20 cellular contexts compared by ENCODE assay signal in the genomic region with DNA sequence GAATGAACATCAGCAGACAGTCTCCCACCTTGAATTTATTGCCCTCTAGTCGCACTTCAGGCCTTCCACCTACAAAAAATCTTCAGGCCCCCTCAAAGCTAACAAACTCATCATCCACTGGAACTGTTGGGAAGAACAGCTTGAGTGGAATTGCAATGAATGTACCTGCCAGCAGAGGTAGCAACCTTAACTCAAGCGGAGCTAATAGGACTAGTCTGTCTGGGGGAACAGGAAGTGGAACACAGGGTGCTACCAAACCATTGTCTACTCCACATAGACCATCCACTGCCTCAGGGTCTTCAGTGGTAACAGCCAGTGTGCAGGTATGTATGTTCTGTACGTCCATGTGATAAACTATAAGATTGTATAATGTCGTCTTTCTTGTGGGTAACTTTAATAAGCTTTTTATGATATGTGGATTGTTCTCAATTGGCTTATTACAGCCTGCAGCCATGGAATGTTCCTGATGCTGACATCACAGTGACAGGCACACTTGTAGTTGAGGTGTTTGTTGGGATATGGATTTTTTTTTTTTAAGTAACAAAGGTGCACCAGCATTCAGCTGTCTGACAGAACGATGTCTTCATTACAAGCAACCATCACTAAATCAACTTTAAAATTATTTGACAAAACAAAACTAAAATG. TPM values are rescaled to one million over a fixed set of nuclear protein-coding genes. Genes with fewer than 3 reads are reported as not detected.
"Had no signal": no experiment of that assay in that cellular context is flagged by ENCODE, and none has a peak within 500 bp of the region (broad histone marks: within the 10 kb centered on the region; RNA-seq: fewer than 3 reads in every experiment).

No MANE protein-coding gene starts in this region.

- H3K4me3 ChIP-seq: ascending aorta, dorsolateral prefrontal cortex, esophagus squamous epithelium, tibial nerve had no signal

- H3K4me1 Mint-ChIP-seq: activated CD8-positive, alpha-beta memory T cell treated with anti-CD3 and anti-CD28 coated beads, Interleukin-2, amount 10 ng/mL, durations not matched to agents 7 days and 5 days; activated naive CD4-positive, alpha-beta T cell treated with anti-CD3 and anti-CD28 coated beads, Interleukin-2, amount 10 ng/mL, durations not matched to agents 7 days and 5 days; nephron; T-cell had no signal

- FAIRE-seq: endometrium, small intestine had no signal

- H3K9me3 ChIP-seq: ascending aorta, esophagus squamous epithelium, tibial nerve had no signal

- H3K27ac ChIP-seq: ascending aorta, dorsolateral prefrontal cortex, esophagus squamous epithelium, tibial nerve, VCaP had no signal

- DNase-seq: activated CD4-positive, alpha-beta memory T cell treated with anti-CD3 and anti-CD28 coated beads for 36 hours; activated CD8-positive, alpha-beta memory T cell treated with anti-CD3 and anti-CD28 coated beads, Interleukin-2, amount 10 ng/mL, durations not matched to agents 7 days and 5 days; activated naive CD4-positive, alpha-beta T cell treated with anti-CD3 and anti-CD28 coated beads, Interleukin-2, amount 10 ng/mL, durations not matched to agents 7 days and 5 days; activated T-cell treated with anti-CD3 and anti-CD28 coated beads, Interleukin-2, amount 50 U/mL, for 24 hours; dorsolateral prefrontal cortex; esophagus squamous epithelium; hippocampal formation; mesenchymal stem cell; occipital lobe; small intestine; stimulated activated CD4-positive, alpha-beta T cell treated with anti-CD3 and anti-CD28 coated beads, Interleukin-4, amount 100 ng/mL, for 24 hours; stimulated activated naive CD4-positive, alpha-beta T cell; substantia nigra; T-cell; T1000 had no signal

- H3K4me1 ChIP-seq: ascending aorta, esophagus squamous epithelium, tibial nerve had no signal

- H3K27ac Mint-ChIP-seq: activated CD4-positive, alpha-beta memory T cell treated with anti-CD3 and anti-CD28 coated beads for 36 hours; activated CD8-positive, alpha-beta memory T cell treated with anti-CD3 and anti-CD28 coated beads, Interleukin-2, amount 10 ng/mL, durations not matched to agents 7 days and 5 days; activated naive CD4-positive, alpha-beta T cell treated with anti-CD3 and anti-CD28 coated beads, Interleukin-2, amount 10 ng/mL, durations not matched to agents 7 days and 5 days; activated T-cell treated with anti-CD3 and anti-CD28 coated beads, Interleukin-2, amount 50 U/mL, for 24 hours; nephron; T-cell had no signal

- H3K9me3 Mint-ChIP-seq: activated CD4-positive, alpha-beta memory T cell treated with anti-CD3 and anti-CD28 coated beads for 36 hours; activated naive CD4-positive, alpha-beta T cell treated with anti-CD3 and anti-CD28 coated beads, Interleukin-2, amount 10 ng/mL, durations not matched to agents 7 days and 5 days; activated T-cell treated with anti-CD3 and anti-CD28 coated beads, Interleukin-2, amount 50 U/mL, for 24 hours; nephron; T-cell had no signal

- H3K27me3 Mint-ChIP-seq: activated CD4-positive, alpha-beta memory T cell treated with anti-CD3 and anti-CD28 coated beads for 36 hours; activated CD8-positive, alpha-beta memory T cell treated with anti-CD3 and anti-CD28 coated beads, Interleukin-2, amount 10 ng/mL, durations not matched to agents 7 days and 5 days; activated naive CD4-positive, alpha-beta T cell treated with anti-CD3 and anti-CD28 coated beads, Interleukin-2, amount 10 ng/mL, durations not matched to agents 7 days and 5 days; activated T-cell treated with anti-CD3 and anti-CD28 coated beads, Interleukin-2, amount 50 U/mL, for 24 hours; T-cell had no signal

- ATAC-seq: activated CD8-positive, alpha-beta memory T cell treated with anti-CD3 and anti-CD28 coated beads, Interleukin-2, amount 10 ng/mL, durations not matched to agents 7 days and 5 days; T-cell had no signal

- H3K27me3 ChIP-seq: ascending aorta, dorsolateral prefrontal cortex, esophagus squamous epithelium, tibial nerve had no signal

- H3K4me3 Mint-ChIP-seq: activated CD4-positive, alpha-beta memory T cell treated with anti-CD3 and anti-CD28 coated beads for 36 hours; activated CD8-positive, alpha-beta memory T cell treated with anti-CD3 and anti-CD28 coated beads, Interleukin-2, amount 10 ng/mL, durations not matched to agents 7 days and 5 days; activated naive CD4-positive, alpha-beta T cell treated with anti-CD3 and anti-CD28 coated beads, Interleukin-2, amount 10 ng/mL, durations not matched to agents 7 days and 5 days; activated T-cell treated with anti-CD3 and anti-CD28 coated beads, Interleukin-2, amount 50 U/mL, for 24 hours; nephron; T-cell had no signal

RNA-seq across cellular contexts. Expression of gene FMC1, which starts 56.8 kb away (rescaled TPM):
- total RNA-seq: ascending aorta had no signal
